Comparison of ENCODE assay signal across 10 cellular contexts in the genomic region with DNA sequence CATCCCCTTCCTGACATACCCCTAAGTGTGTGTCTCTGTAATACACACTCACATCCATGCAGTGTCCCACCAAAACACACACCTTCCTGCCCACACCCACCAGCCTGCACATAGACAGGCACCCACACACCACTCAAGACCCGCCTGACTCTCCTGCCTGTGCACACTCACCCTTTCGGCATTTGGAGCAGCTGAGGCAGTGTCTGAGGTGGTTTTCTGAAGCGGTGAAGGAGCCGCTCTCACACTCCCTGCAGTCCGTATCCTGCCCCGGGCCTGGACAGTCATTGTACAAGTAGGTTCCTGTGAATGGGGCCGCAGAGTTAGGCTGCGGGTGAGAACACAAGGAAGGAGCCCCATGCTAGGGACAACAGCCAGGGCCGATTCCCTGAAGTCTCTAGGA. TPM values are rescaled to one million over a fixed set of nuclear protein-coding genes. Genes with fewer than 3 reads are reported as not detected.
DNase-seq lines count a peak whose midpoint lies in the region; ATAC-seq, FAIRE-seq and TF ChIP-seq lines count a peak whose summit lies in the region.
"Had no signal": no experiment of that assay in that cellular context is flagged by ENCODE, and none has a peak within 500 bp of the region (broad histone marks: within the 10 kb centered on the region; RNA-seq: fewer than 3 reads in every experiment).

No MANE protein-coding gene starts in this region.

- peak overlapping the region in 6 of 7 donors; percentile 85 to 91 (median 89) for H3K27ac Mint-ChIP-seq in CD4-positive, alpha-beta memory T cell
- H3K27ac Mint-ChIP-seq: naive B cell had no signal

- H3K9ac ChIP-seq in endothelial cell of umbilical vein (replicated peaks; ENCODE audit: extremely low read depth, insufficient read depth, low read length) (no peak overlapping the region), rectal smooth muscle tissue (ENCODE audit: low read length) (no peak overlapping the region)

- H3K4me1 Mint-ChIP-seq in CD4-positive, alpha-beta memory T cell: peaks cover 7 to 38% (median 33%) of the 10 kb centered on the region in 4 donors

- no peaks in the 10 kb centered on the region for H3K27me3 Mint-ChIP-seq in CD4-positive, alpha-beta memory T cell

- H3K9me3 ChIP-seq in CD4-positive, alpha-beta memory T cell (ENCODE audit: control insufficient read depth in 1 of 2, low read length in 2 of 2): no peaks in the 10 kb centered on the region
- no peaks in the 10 kb centered on the region for H3K9me3 ChIP-seq in RWPE2 (ENCODE audit: severe bottlenecking)
- no peaks in the 10 kb centered on the region for H3K9me3 ChIP-seq in endothelial cell of umbilical vein (replicated peaks; ENCODE audit: control insufficient read depth, insufficient read depth, low read length)

- peaks cover 44 to 60% of the 10 kb centered on the region in 2 donors for H3K36me3 Mint-ChIP-seq in CD4-positive, alpha-beta memory T cell
- H3K36me3 Mint-ChIP-seq: naive B cell had no signal

- peaks cover 61% of the 10 kb centered on the region for H3K36me3 ChIP-seq in CD4-positive, alpha-beta memory T cell (ENCODE audit: insufficient read depth, low read length)
- H3K36me3 ChIP-seq in RWPE2 (ENCODE audit: low read depth) (peaks cover 68% of the 10 kb centered on the region), endothelial cell of umbilical vein (ENCODE audit: control insufficient read depth in 2 of 2, extremely low read depth in 1 of 2, insufficient read depth in 2 of 2, low read length in 2 of 2) (peaks cover 29 to 43% of the 10 kb centered on the region in 2 experiments), rectal smooth muscle tissue (ENCODE audit: control insufficient read depth, insufficient read depth, low read length) (peaks cover 46% of the 10 kb centered on the region)

- no peak for TF ChIP-seq CTCF in RWPE2 (IDR thresholded peaks at IDR 0.05; ENCODE audit: poor library complexity, severe bottlenecking)
- no peak for TF ChIP-seq CTCF in endothelial cell of umbilical vein (IDR thresholded peaks at IDR 0.05; ENCODE audit: extremely low read depth in 1 of 2, insufficient read depth in 1 of 2, low read depth in 1 of 2, low read length in 2 of 2)
- no peak for TF ChIP-seq CTCF in GM20000 (IDR thresholded peaks at IDR 0.05; ENCODE audit: extremely low read depth, missing control alignments)

- POLR2A ChIA-PET in CD4-positive, alpha-beta memory T cell (lab: Charles Lee; ENCODE audit: partially characterized antibody): interaction anchor here (1.0 to 15.2 kb wide), 6 partner anchors 11 to 202 kb away, joined by 3 to 250 read pairs (median 23); a partner anchor contains a TSS
- POLR2A ChIA-PET in endothelial cell of umbilical vein (lab: Charles Lee): no interaction called here

- BruUV-seq in endothelial cell of umbilical vein (replicated peaks; lab: Mats Ljungman, UMichigan): TSS peak; percentile 2

- CTCF ChIA-PET in CD4-positive, alpha-beta memory T cell (lab: Charles Lee; ENCODE audit: partially characterized antibody): interaction anchor here (3.0 to 9.5 kb wide), 8 partner anchors 11 to 205 kb away, joined by 17 to 268 read pairs (median 43); a partner anchor contains a TSS
- CTCF ChIA-PET in endothelial cell of umbilical vein (lab: Charles Lee): interaction anchor here (1.2 to 4.4 kb wide), 4 partner anchors 11 to 132 kb away, joined by 3 to 58 read pairs (median 20); no protein-coding TSS in a partner anchor

- H3K27ac ChIP-seq in CD4-positive, alpha-beta memory T cell (ENCODE audit: low read depth, low read length): peak overlapping the region; percentile 5
- H3K27ac ChIP-seq in RWPE2 (ENCODE audit: poor library complexity, severe bottlenecking) (peak overlapping the region; percentile 97), endothelial cell of umbilical vein (ENCODE audit: insufficient read depth, low read depth, low read length) (no peak overlapping the region), rectal smooth muscle tissue (ENCODE audit: low read depth, low read length) (peak overlapping the region; percentile 98)

- H4K20me1 ChIP-seq in endothelial cell of umbilical vein (replicated peaks; ENCODE audit: control insufficient read depth, extremely low read depth, insufficient read depth, low read length): no peaks in the 10 kb centered on the region

- ATAC-seq in RWPE2 (ENCODE audit: low read depth) (peak; percentile 26), GM19395 (IDR thresholded peaks at IDR 0.05; ENCODE audit: unreplicated experiment) (no peak), HG03571 (IDR thresholded peaks at IDR 0.05; ENCODE audit: unreplicated experiment) (no peak), HG03196 (IDR thresholded peaks at IDR 0.05; ENCODE audit: unreplicated experiment) (no peak)
- ATAC-seq: GM12878 had no signal

- H3K9me3 Mint-ChIP-seq in CD4-positive, alpha-beta memory T cell: no peaks in the 10 kb centered on the region

- H3K4me2 ChIP-seq in endothelial cell of umbilical vein (ENCODE audit: insufficient read depth, low read length): no peak overlapping the region

- DNase-seq in CD4-positive, alpha-beta memory T cell: no peak
- DNase-seq in RWPE2 (ENCODE audit: low spot score) (peak; percentile 84), endothelial cell of umbilical vein (ENCODE audit: low read depth, low spot score) (no peak), GM20000 (ENCODE audit: low spot score) (no peak)
- DNase-seq: naive B cell had no signal

- no peak overlapping the region for H2AFZ ChIP-seq in endothelial cell of umbilical vein (ENCODE audit: low read depth, low read length)

- TF ChIP-seq POLR2A in endothelial cell of umbilical vein (IDR thresholded peaks at IDR 0.05; ENCODE audit: low read depth, low read length): no peak

- no peaks in the 10 kb centered on the region for H3K27me3 ChIP-seq in CD4-positive, alpha-beta memory T cell (ENCODE audit: insufficient read depth, low read length)
- H3K27me3 ChIP-seq in RWPE2 (ENCODE audit: insufficient read depth, poor library complexity, severe bottlenecking) (no peaks in the 10 kb centered on the region), endothelial cell of umbilical vein (ENCODE audit: control insufficient read depth in 2 of 2, insufficient read depth in 2 of 2, low read length in 2 of 2) (no peaks in the 10 kb centered on the region), rectal smooth muscle tissue (ENCODE audit: control insufficient read depth, insufficient read depth, low read length) (no peaks in the 10 kb centered on the region)

- peak overlapping the region in 7 of 8 donors; percentile 24 to 75 (median 58) for H3K4me3 Mint-ChIP-seq in CD4-positive, alpha-beta memory T cell

- no peak for FAIRE-seq in endothelial cell of umbilical vein (lab: Jason Lieb, UNC)
- FAIRE-seq: GM12878 had no signal

- H3K4me1 ChIP-seq in CD4-positive, alpha-beta memory T cell (ENCODE audit: insufficient read depth, low read length): peaks cover 67% of the 10 kb centered on the region
- H3K4me1 ChIP-seq in RWPE2 (ENCODE audit: insufficient read depth, poor library complexity, severe bottlenecking): peaks cover 58% of the 10 kb centered on the region
- peaks cover 47% of the 10 kb centered on the region for H3K4me1 ChIP-seq in endothelial cell of umbilical vein (ENCODE audit: control insufficient read depth, extremely low read depth, insufficient read depth, low read length)
- H3K4me1 ChIP-seq in rectal smooth muscle tissue (ENCODE audit: control insufficient read depth, insufficient read depth, low read length): peaks cover 34% of the 10 kb centered on the region

- intact Hi-C loops in CD4-positive, alpha-beta memory T cell (cut with micrococcal nuclease): no loop called here
- intact Hi-C loops in endothelial cell of umbilical vein (cut with micrococcal nuclease): no loop called here

- no peak overlapping the region for H3K4me3 ChIP-seq in CD4-positive, alpha-beta memory T cell (ENCODE audit: low read length in 2 of 2)
- no peak overlapping the region for H3K4me3 ChIP-seq in RWPE2 (ENCODE audit: severe bottlenecking)
- no peak overlapping the region for H3K4me3 ChIP-seq in endothelial cell of umbilical vein (replicated peaks in 1 of 3; ENCODE audit: insufficient read depth in 1 of 3, low read depth in 1 of 3, low read length in 3 of 3)
- no peak overlapping the region for H3K4me3 ChIP-seq in rectal smooth muscle tissue (ENCODE audit: low read length)
- H3K4me3 ChIP-seq: GM12878 had no signal

- dilution Hi-C loops in endothelial cell of umbilical vein (cut with MboI; ENCODE audit: extremely low pct_ligation_motif_present, low sequenced_read_pairs): no loop called here

- H3K9me1 ChIP-seq in endothelial cell of umbilical vein (replicated peaks; ENCODE audit: control insufficient read depth, extremely low read depth, insufficient read depth, low read length): no peaks in the 10 kb centered on the region

- peaks cover 54% of the 10 kb centered on the region for H3K79me2 ChIP-seq in endothelial cell of umbilical vein (ENCODE audit: control insufficient read depth, insufficient read depth, low read length)

RNA-seq across cellular contexts. Expression of a gene that starts 8.3 kb away (rescaled TPM):
- total RNA-seq in CD4-positive, alpha-beta memory T cell: 10 to 100 TPM; 80.7 to 86.7 TPM
- polyA plus RNA-seq in CD4-positive, alpha-beta memory T cell: 10 to 100 TPM; 14.5 to 36.4 TPM
- 84.0 and 98.2 TPM in 2 replicates for total RNA-seq in endothelial cell of umbilical vein
- 86.5 and 92.9 TPM in 2 replicates for polyA plus RNA-seq in endothelial cell of umbilical vein
- 83.7 and 84.0 TPM in 2 replicates for polyA plus RNA-seq in endothelial cell of umbilical vein (2011; cell fraction: cytosol; rRNA removed)
- 63.0 and 68.9 TPM in 2 replicates for polyA plus RNA-seq in endothelial cell of umbilical vein (2011; cell fraction: nucleus; rRNA removed)
- 101 and 108 TPM in 2 replicates for polyA plus RNA-seq in endothelial cell of umbilical vein (2012)
- 91.7 and 97.9 TPM in 2 replicates for polyA minus RNA-seq in endothelial cell of umbilical vein
- 65.3 TPM for polyA minus RNA-seq in endothelial cell of umbilical vein (2011; cell fraction: cytosol; rRNA and poly(A)+ RNA removed)
- polyA minus RNA-seq in endothelial cell of umbilical vein (2011; cell fraction: nucleus; rRNA and poly(A)+ RNA removed): 58.5 and 60.2 TPM in 2 replicates

RNA-seq across cellular contexts. Expression of a gene that starts 23.1 kb away (rescaled TPM):
- total RNA-seq in CD4-positive, alpha-beta memory T cell: not detected
- under 1 TPM in 1 of 2 donors, not detected in 1; 0.22 TPM for polyA plus RNA-seq in CD4-positive, alpha-beta memory T cell
- total RNA-seq in endothelial cell of umbilical vein: 0.48 TPM in 1 of 2 replicates, not detected in the other
- 0.11 and 0.12 TPM in 2 replicates for polyA plus RNA-seq in endothelial cell of umbilical vein
- polyA plus RNA-seq in endothelial cell of umbilical vein (2011; cell fraction: cytosol; rRNA removed): 0.09 and 0.79 TPM in 2 replicates
- polyA plus RNA-seq in endothelial cell of umbilical vein (2011; cell fraction: nucleus; rRNA removed): 0.04 TPM in 1 of 2 replicates, not detected in the other
- polyA plus RNA-seq in endothelial cell of umbilical vein (2012): 0.14 and 0.50 TPM in 2 replicates
- polyA minus RNA-seq in endothelial cell of umbilical vein: not detected in 2 replicates
- not detected for polyA minus RNA-seq in endothelial cell of umbilical vein (2011; cell fraction: cytosol; rRNA and poly(A)+ RNA removed)
- not detected in 2 replicates for polyA minus RNA-seq in endothelial cell of umbilical vein (2011; cell fraction: nucleus; rRNA and poly(A)+ RNA removed)

RNA-seq across cellular contexts. Expression of a gene that starts 41.8 kb away (rescaled TPM):
- total RNA-seq in CD4-positive, alpha-beta memory T cell: 1 to 10 TPM in 1 of 2 experiments, under 1 TPM in 1; 0.67 to 1.3 TPM
- under 1 TPM; 0.24 to 0.53 TPM for polyA plus RNA-seq in CD4-positive, alpha-beta memory T cell
- total RNA-seq in endothelial cell of umbilical vein: 0.18 TPM in 1 of 2 replicates, not detected in the other
- polyA plus RNA-seq in endothelial cell of umbilical vein: 0.12 and 0.14 TPM in 2 replicates
- 0.03 TPM in 2 replicates for polyA plus RNA-seq in endothelial cell of umbilical vein (2011; cell fraction: cytosol; rRNA removed)
- polyA plus RNA-seq in endothelial cell of umbilical vein (2011; cell fraction: nucleus; rRNA removed): 0.24 and 0.40 TPM in 2 replicates
- polyA plus RNA-seq in endothelial cell of umbilical vein (2012): 0.24 TPM in 1 of 2 replicates, not detected in the other
- polyA minus RNA-seq in endothelial cell of umbilical vein: not detected in 2 replicates
- polyA minus RNA-seq in endothelial cell of umbilical vein (2011; cell fraction: cytosol; rRNA and poly(A)+ RNA removed): 3.2 TPM
- polyA minus RNA-seq in endothelial cell of umbilical vein (2011; cell fraction: nucleus; rRNA and poly(A)+ RNA removed): not detected in 2 replicates

RNA-seq across cellular contexts. Expression of a gene that starts 50.4 kb away (rescaled TPM):
- 1 to 10 TPM; 1.1 to 1.3 TPM for total RNA-seq in CD4-positive, alpha-beta memory T cell
- not detected for polyA plus RNA-seq in CD4-positive, alpha-beta memory T cell
- 84.1 and 102 TPM in 2 replicates for total RNA-seq in endothelial cell of umbilical vein
- 70.7 and 82.2 TPM in 2 replicates for polyA plus RNA-seq in endothelial cell of umbilical vein
- 46.4 and 59.5 TPM in 2 replicates for polyA plus RNA-seq in endothelial cell of umbilical vein (2011; cell fraction: cytosol; rRNA removed)
- 47.3 TPM in 2 replicates for polyA plus RNA-seq in endothelial cell of umbilical vein (2011; cell fraction: nucleus; rRNA removed)
- 66.7 and 93.7 TPM in 2 replicates for polyA plus RNA-seq in endothelial cell of umbilical vein (2012)
- polyA minus RNA-seq in endothelial cell of umbilical vein: 15.6 and 26.2 TPM in 2 replicates
- polyA minus RNA-seq in endothelial cell of umbilical vein (2011; cell fraction: cytosol; rRNA and poly(A)+ RNA removed): 33.2 TPM
- polyA minus RNA-seq in endothelial cell of umbilical vein (2011; cell fraction: nucleus; rRNA and poly(A)+ RNA removed): 17.9 and 21.2 TPM in 2 replicates
